In the genomic region with DNA sequence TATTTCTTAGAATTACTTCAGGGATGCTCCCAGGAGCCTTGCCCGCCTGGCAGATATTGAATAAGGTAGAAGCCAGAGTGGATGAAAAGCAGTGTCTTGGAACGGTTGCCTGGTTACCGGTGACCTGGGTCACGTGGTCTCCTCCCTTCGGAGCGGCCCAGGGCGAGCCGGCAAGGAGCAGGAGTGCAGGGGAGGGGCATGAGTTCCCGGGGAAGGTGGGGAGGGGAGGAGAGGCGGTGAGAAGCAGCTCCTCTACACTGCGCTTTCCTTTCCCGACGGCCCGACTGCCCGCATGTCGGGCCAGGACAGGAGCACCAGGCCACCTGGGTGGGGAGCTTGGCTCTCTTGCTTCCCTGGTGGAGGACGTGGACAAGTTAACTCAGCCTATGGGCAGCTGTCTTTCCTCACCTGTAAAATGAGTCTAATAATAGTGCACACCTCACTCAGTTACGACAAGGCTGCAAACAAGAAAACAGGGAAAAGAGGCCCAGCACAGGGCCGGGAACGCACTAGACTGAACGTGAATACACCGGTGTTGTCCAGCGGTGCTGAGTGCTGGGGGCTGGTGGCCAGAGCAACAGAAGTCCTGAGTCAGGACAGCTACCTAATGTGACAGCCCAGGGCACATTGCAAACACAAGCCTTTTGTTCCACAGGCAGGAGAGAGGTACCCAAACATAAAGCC, we compare ENCODE assay signal across 9 cellular contexts.
DNase-seq lines count a peak whose midpoint lies in the region; ATAC-seq and TF ChIP-seq lines count a peak whose summit lies in the region.
"Had no signal": no experiment of that assay in that cellular context is flagged by ENCODE, and none has a peak within 500 bp of the region (broad histone marks: within the 10 kb centered on the region; RNA-seq: fewer than 3 reads in every experiment).

No MANE protein-coding gene starts in this region.

- no peak for TF ChIP-seq CTCF in heart right ventricle (IDR thresholded peaks at IDR 0.05)
- no peak for TF ChIP-seq CTCF in psoas muscle (IDR thresholded peaks at IDR 0.05)

- H3K4me3 ChIP-seq in HAP-1, result no peak overlapping the region
- H3K4me3 ChIP-seq in heart right ventricle, result peak overlapping the region in 2 of 10 donors; percentile 17 to 20
- no peak overlapping the region for H3K4me3 ChIP-seq in psoas muscle

- ATAC-seq in heart right ventricle, result peak; percentile 36 to 68 (median 53)
- ATAC-seq in psoas muscle, result peak in 3 of 4 donors; percentile 31 to 61 (median 49)
- ATAC-seq in GM21381 (IDR thresholded peaks at IDR 0.05; ENCODE audit: unreplicated experiment), result no peak
- ATAC-seq in HG03135 (IDR thresholded peaks at IDR 0.05; ENCODE audit: unreplicated experiment), result no peak
- ATAC-seq: gastrocnemius medialis had no signal

- DNase-seq in HAP-1 (ENCODE audit: low spot score in 2 of 2), result peak; percentile 72 to 86
- peak; percentile 70 for DNase-seq in NCI-H524 treated with DMSO at 0.1 percent for 48 hours (lab: John Stamatoyannopoulos, UW)
- peak; percentile 10 to 20 for DNase-seq in heart right ventricle
- no peak for DNase-seq in psoas muscle
- no peak for DNase-seq in stimulated activated CD4-positive, alpha-beta T cell treated with anti-CD3 and anti-CD28 coated beads, Interleukin-4, amount 100 ng/mL, for 4 hours
- no peak for DNase-seq in SW 1271 (lab: John Stamatoyannopoulos, UW)
- DNase-seq: gastrocnemius medialis had no signal

- intact Hi-C loops in heart right ventricle (cut with DNase I), result loop anchor here in 4 of 10 donors (5.0 to 10.0 kb wide), 3 partner anchors 85 to 1135 kb away; no protein-coding TSS in a partner anchor
- intact Hi-C loops in psoas muscle (cut with DNase I), result no loop called here

- peaks cover 10% of the 10 kb centered on the region; the same call in 1 of the 2 replicates for H3K4me1 ChIP-seq in HAP-1
- H3K4me1 ChIP-seq in heart right ventricle, result peaks cover 0 to 18% (median 0%) of the 10 kb centered on the region in 9 donors
- no peaks in the 10 kb centered on the region for H3K4me1 ChIP-seq in psoas muscle

- 29 to 33% methylated on average over 20 to 23 of the region's 23 CpGs for WGBS in heart right ventricle, 2 donors
- 35 to 45% (median 39%) methylated on average over 20 to 23 of the region's 23 CpGs for WGBS in psoas muscle, 3 donors

- H3K27ac ChIP-seq in heart right ventricle (no peak overlapping the region), psoas muscle (no peak overlapping the region)
- H3K27ac ChIP-seq: gastrocnemius medialis had no signal

- H3K27me3 ChIP-seq in HAP-1 (ENCODE audit: low read depth), result peaks cover 8% of the 10 kb centered on the region; the same call in 1 of the 2 replicates
- H3K27me3 ChIP-seq in heart right ventricle, result peaks cover 0 to 65% (median 20%) of the 10 kb centered on the region in 7 donors
- peaks cover 0 to 19% (median 2%) of the 10 kb centered on the region in 3 donors for H3K27me3 ChIP-seq in psoas muscle (ENCODE audit: insufficient read depth in 3 of 3, low read length in 2 of 3)
- H3K27me3 ChIP-seq: gastrocnemius medialis had no signal

- no peaks in the 10 kb centered on the region for H3K9me3 ChIP-seq in HAP-1
- no peaks in the 10 kb centered on the region for H3K9me3 ChIP-seq in heart right ventricle
- no peaks in the 10 kb centered on the region for H3K9me3 ChIP-seq in psoas muscle
- H3K9me3 ChIP-seq: gastrocnemius medialis had no signal

- in situ Hi-C loops in HAP-1 (cut with MboI; ENCODE audit: low sequenced_read_pairs), result no loop called here

- no peaks in the 10 kb centered on the region for H3K36me3 ChIP-seq in HAP-1 (replicated peaks)
- no peaks in the 10 kb centered on the region for H3K36me3 ChIP-seq in heart right ventricle
- H3K36me3 ChIP-seq in psoas muscle (ENCODE audit: insufficient read depth in 1 of 2, low read depth in 1 of 2), result no peaks in the 10 kb centered on the region
- H3K36me3 ChIP-seq: gastrocnemius medialis had no signal

Comparison
In these comparisons a context has a peak if more than half of its experiments do, and no peak if none do; other contexts are left out.
1. DNase-seq: peak in HAP-1 (2 of 2), NCI-H524 treated with DMSO at 0.1 percent for 48 hours (single experiment) and heart right ventricle (2 of 2); none in psoas muscle (0 of 2), stimulated activated CD4-positive, alpha-beta T cell treated with anti-CD3 and anti-CD28 coated beads, Interleukin-4, amount 100 ng/mL, for 4 hours (0 of 2) and SW 1271 (0 of 2).
2. ATAC-seq: peak in heart right ventricle (8 of 8) and psoas muscle (3 of 4); none in GM21381 (single experiment) and HG03135 (single experiment).